Comparison of ENCODE assay signal across 9 cellular contexts in the genomic region with DNA sequence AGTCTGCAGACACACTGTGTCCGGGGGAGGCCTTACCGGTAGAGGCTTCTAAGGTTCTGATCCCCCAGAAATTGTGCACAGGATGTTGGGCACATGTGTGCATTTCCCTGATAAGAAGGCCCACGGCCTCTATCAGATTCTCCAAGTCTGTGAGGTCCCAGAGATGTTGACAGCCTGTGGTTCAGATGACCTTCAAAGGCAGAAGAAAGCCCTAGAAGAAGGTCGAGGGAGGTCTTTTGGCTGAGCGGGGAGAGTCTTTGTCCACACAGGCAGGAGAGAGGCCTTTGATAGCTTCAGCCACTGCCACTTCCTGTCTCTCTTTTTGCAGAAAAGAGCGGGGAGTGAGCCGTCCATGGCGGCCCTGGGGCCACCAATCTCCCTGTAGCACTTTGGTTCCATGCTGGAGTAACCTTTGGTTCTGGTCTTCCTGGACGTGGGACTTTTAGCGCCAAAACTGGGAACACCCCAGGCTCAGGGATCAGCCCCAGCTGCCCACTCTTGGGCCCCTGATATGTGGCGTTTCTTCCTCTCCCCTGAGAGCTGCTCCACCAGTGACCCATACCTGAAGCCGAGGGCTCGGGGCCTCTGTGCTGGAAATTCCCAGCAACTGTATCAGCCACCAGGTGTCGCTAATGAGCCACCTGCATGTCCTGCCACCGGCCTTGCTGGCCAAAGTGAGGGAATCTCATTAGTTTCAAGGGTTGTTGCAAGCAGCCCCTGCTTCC.
DNase-seq lines count a peak whose midpoint lies in the region; ATAC-seq and TF ChIP-seq lines count a peak whose summit lies in the region.
"Had no signal": no experiment of that assay in that cellular context is flagged by ENCODE, and none has a peak within 500 bp of the region (broad histone marks: within the 10 kb centered on the region; RNA-seq: fewer than 3 reads in every experiment).

No MANE protein-coding gene starts in this region.

- H3K9me3 Mint-ChIP-seq in nephron progenitor cell: no peaks in the 10 kb centered on the region
- H3K9me3 Mint-ChIP-seq: T-helper 1 cell treated with Interleukin-12 subunit alpha and Interleukin-12 subunit beta and Interleukin-4 antibody, amounts not matched to agents 30 μg/mL and 1 μg/mL, for 36 hours had no signal

- peak; percentile 91 for DNase-seq in D341Med (ENCODE audit: low spot score)
- peak; percentile 62 for DNase-seq in RKO (ENCODE audit: low spot score)
- peak; percentile 82 for DNase-seq in activated T-cell treated with anti-CD3 and anti-CD28 coated beads, Interleukin-2, amount 50 U/mL, for 48 hours
- peak; percentile 66 for DNase-seq in fibroblast of peridontal ligament (ENCODE audit: extremely low read depth)
- peak; percentile 89 for DNase-seq in nephron progenitor cell
- peak; percentile 81 for DNase-seq in stimulated activated naive CD8-positive, alpha-beta T cell treated with anti-CD3 and anti-CD28 coated beads, Interleukin-15, Interleukin-2, amounts not matched to agents 100 U/mL and 50 U/mL, for 24 hours

- H3K36me3 Mint-ChIP-seq in nephron progenitor cell (ENCODE audit: low read depth): peaks cover 18% of the 10 kb centered on the region

- TF ChIP-seq CTCF in nephron progenitor cell (IDR thresholded peaks at IDR 0.05): peak; percentile 96

- peaks cover 21% of the 10 kb centered on the region for H3K4me1 Mint-ChIP-seq in nephron progenitor cell

- ATAC-seq in HG02885 (IDR thresholded peaks at IDR 0.05; ENCODE audit: poor library complexity, unreplicated experiment): peak; percentile 61
- ATAC-seq in stimulated activated naive CD8-positive, alpha-beta T cell treated with anti-CD3 and anti-CD28 coated beads, Interleukin-15, Interleukin-2, amounts not matched to agents 100 U/mL and 50 U/mL, for 24 hours: peak; percentile 42
- ATAC-seq in HG03565 (IDR thresholded peaks at IDR 0.05; ENCODE audit: unreplicated experiment): no peak

- no peak overlapping the region for H3K27ac Mint-ChIP-seq in nephron progenitor cell
- H3K27ac Mint-ChIP-seq: T-helper 1 cell treated with Interleukin-12 subunit alpha and Interleukin-12 subunit beta and Interleukin-4 antibody, amounts not matched to agents 30 μg/mL and 1 μg/mL, for 36 hours had no signal

- H3K27me3 Mint-ChIP-seq in nephron progenitor cell (ENCODE audit: low read depth, poor library complexity): no peaks in the 10 kb centered on the region

- H3K4me3 Mint-ChIP-seq in nephron progenitor cell: no peak overlapping the region
- H3K4me3 Mint-ChIP-seq: T-helper 1 cell treated with Interleukin-12 subunit alpha and Interleukin-12 subunit beta and Interleukin-4 antibody, amounts not matched to agents 30 μg/mL and 1 μg/mL, for 36 hours had no signal
